7 cellular contexts compared by ENCODE assay signal in the genomic region with DNA sequence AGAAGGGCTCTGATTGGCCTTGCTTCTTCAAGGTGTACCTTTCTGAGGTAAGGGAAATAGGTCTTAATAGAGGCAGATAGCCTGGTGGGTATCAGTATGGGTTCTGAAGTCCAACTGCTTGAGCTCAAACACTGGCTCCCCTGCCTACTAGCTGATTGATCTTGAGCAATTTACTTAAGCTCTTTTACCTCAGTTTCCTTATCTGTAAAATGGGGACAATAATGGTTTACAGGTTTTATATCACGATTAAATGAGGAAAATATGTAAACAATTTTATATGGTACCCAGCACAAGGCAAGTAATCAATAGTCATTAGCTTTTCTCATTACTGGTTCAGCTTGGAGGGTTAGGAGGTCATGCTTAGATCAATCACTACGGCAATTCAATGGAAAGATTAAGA.
"Had no signal": no experiment of that assay in that cellular context is flagged by ENCODE, and none has a peak within 500 bp of the region (broad histone marks: within the 10 kb centered on the region; RNA-seq: fewer than 3 reads in every experiment).

No MANE protein-coding gene starts in this region.

- DNase-seq: GF-D8 had no signal

- FAIRE-seq: G401.6, GM12878, GM12891, GM12892, GM18507, GM19239 had no signal

- H3K4me3 ChIP-seq: GM12878 had no signal

- ATAC-seq: GM12878 had no signal
